26 cellular contexts compared by ENCODE assay signal in the genomic region with DNA sequence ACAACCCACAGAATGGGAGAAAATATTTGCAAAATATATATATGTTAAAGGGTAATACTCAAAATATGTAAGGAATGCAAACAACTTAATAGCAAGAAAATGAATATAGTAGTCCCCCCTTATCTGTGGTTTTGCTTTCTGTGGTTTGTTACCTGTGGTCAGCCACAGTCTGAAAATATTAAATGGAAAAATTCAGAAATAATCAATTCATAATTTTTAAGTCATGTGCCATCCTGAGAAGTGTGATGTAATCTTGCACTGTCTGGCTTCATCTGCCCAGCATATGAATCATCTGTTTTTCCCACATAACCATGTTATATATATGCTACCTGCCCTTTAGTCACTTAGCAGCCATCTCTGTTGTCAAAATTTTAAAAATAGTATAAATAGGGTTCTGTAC. TPM values are rescaled to one million over a fixed set of nuclear protein-coding genes. Genes with fewer than 3 reads are reported as not detected.
A peak's percentile ranks its signal among the peaks of the same experiment; 100 is the strongest.
DNase-seq lines count a peak whose midpoint lies in the region; ATAC-seq, FAIRE-seq and TF ChIP-seq lines count a peak whose summit lies in the region.
"Had no signal": no experiment of that assay in that cellular context is flagged by ENCODE, and none has a peak within 500 bp of the region (broad histone marks: within the 10 kb centered on the region; RNA-seq: fewer than 3 reads in every experiment).

No MANE protein-coding gene starts in this region.

- H3K4me2 ChIP-seq in PC-3 (ENCODE audit: low read length) (peak overlapping the region; percentile 37; the same call in 1 of the 2 replicates), keratinocyte (ENCODE audit: control insufficient read depth, extremely low read depth, insufficient read depth, low read depth, low read length) (peak overlapping the region; percentile 17)

- no peaks in the 10 kb centered on the region for H3K9me2 ChIP-seq in PC-3 (replicated peaks; ENCODE audit: low read length)

- H3K27ac ChIP-seq in PC-3 (ENCODE audit: low read length) (no peak overlapping the region), keratinocyte (ENCODE audit: control insufficient read depth, insufficient read depth, low read length) (peak overlapping the region; percentile 45)
- H3K27ac ChIP-seq: body of pancreas, parathyroid adenoma, sigmoid colon, stomach, upper lobe of right lung had no signal

- intact Hi-C loops in PC-3 (cut with micrococcal nuclease) = no loop called here

- no peaks in the 10 kb centered on the region for H3K9me1 ChIP-seq in keratinocyte (ENCODE audit: control insufficient read depth, extremely low read depth, insufficient read depth, low read length)

- no TSS peak for BruUV-seq in PC-3 (replicated peaks; lab: Mats Ljungman, UMichigan)

- H3K79me2 ChIP-seq in PC-3 (ENCODE audit: low read length) (no peaks in the 10 kb centered on the region), keratinocyte (ENCODE audit: control insufficient read depth, insufficient read depth, low read length) (no peaks in the 10 kb centered on the region)
- H3K79me2 ChIP-seq: parathyroid adenoma had no signal

- H3K36me3 ChIP-seq in PC-3 (ENCODE audit: low read depth, low read length) = no peaks in the 10 kb centered on the region
- no peaks in the 10 kb centered on the region for H3K36me3 ChIP-seq in keratinocyte (ENCODE audit: control insufficient read depth in 2 of 2, extremely low read depth in 1 of 2, insufficient read depth in 2 of 2, low read length in 2 of 2)
- H3K36me3 ChIP-seq: sigmoid colon, stomach, upper lobe of right lung had no signal

- no peak overlapping the region for H3K9ac ChIP-seq in PC-3 (ENCODE audit: low read length)
- H3K9ac ChIP-seq in keratinocyte (ENCODE audit: control insufficient read depth, extremely low read depth, insufficient read depth, low read length) = no peak overlapping the region
- H3K9ac ChIP-seq: parathyroid adenoma had no signal

- dilution Hi-C loops in keratinocyte (cut with MboI; ENCODE audit: extremely low pct_ligation_motif_present, low sequenced_read_pairs) = no loop called here

- TF ChIP-seq CTCF in PC-3 (conservative IDR thresholded peaks at IDR 0.05; ENCODE audit: low read depth, low read length) (no peak), cardiac fibroblast (IDR thresholded peaks at IDR 0.05; ENCODE audit: low read depth, low read length) (no peak), keratinocyte (optimal IDR thresholded peaks at IDR 0.05 in 1 of 3, IDR thresholded peaks at IDR 0.05 in 1 of 3, conservative IDR thresholded peaks at IDR 0.05 in 1 of 3; ENCODE audit: extremely low read depth in 1 of 3, insufficient read depth in 2 of 3, low read length in 3 of 3) (no peak)

- 0 out of 2 replicates have a peak, but pooled peaks cover 3% of the 10 kb centered on the region for H3K9me3 ChIP-seq in PC-3 (ENCODE audit: low read length)
- no peaks in the 10 kb centered on the region for H3K9me3 ChIP-seq in keratinocyte (ENCODE audit: control insufficient read depth, low read depth, low read length)
- H3K9me3 ChIP-seq: body of pancreas, upper lobe of right lung had no signal

- peak; percentile 34 for FAIRE-seq in keratinocyte (lab: Jason Lieb, UNC)
- FAIRE-seq: kidney had no signal

- H3K27me3 ChIP-seq in PC-3 (ENCODE audit: low read length) (no peaks in the 10 kb centered on the region), keratinocyte (ENCODE audit: control insufficient read depth, extremely low read depth, insufficient read depth, low read length) (no peaks in the 10 kb centered on the region)
- H3K27me3 ChIP-seq: body of pancreas, sigmoid colon, upper lobe of right lung had no signal

- H3F3A ChIP-seq in PC-3 (ENCODE audit: low read length, unreplicated experiment) = no peaks in the 10 kb centered on the region

- H2AFZ ChIP-seq in PC-3 (ENCODE audit: low read length) (no peak overlapping the region), keratinocyte (ENCODE audit: control insufficient read depth, low read length) (no peak overlapping the region)
- H2AFZ ChIP-seq: parathyroid adenoma had no signal

- POLR2A ChIA-PET in PC-3 (lab: Charles Lee; ENCODE audit: unreplicated experiment) = no interaction called here

- ATAC-seq in PC-3 (peak; percentile 87), HG03196 (IDR thresholded peaks at IDR 0.05; ENCODE audit: unreplicated experiment) (no peak), HG02981 (IDR thresholded peaks at IDR 0.05; ENCODE audit: unreplicated experiment) (no peak), HG02571 (IDR thresholded peaks at IDR 0.05; ENCODE audit: unreplicated experiment) (no peak)
- ATAC-seq: body of pancreas; naive thymus-derived CD8-positive, alpha-beta T cell; upper lobe of right lung had no signal

- CTCF ChIA-PET in PC-3 (lab: Charles Lee) = no interaction called here

- H4K20me1 ChIP-seq in PC-3 (ENCODE audit: low read length) = no peaks in the 10 kb centered on the region
- no peaks in the 10 kb centered on the region for H4K20me1 ChIP-seq in keratinocyte (ENCODE audit: control insufficient read depth, extremely low read depth, insufficient read depth, low read length)

- DNase-seq in GM03348 (ENCODE audit: low spot score) (peak; percentile 9), PC-3 (peak; percentile 64), cardiac fibroblast (ENCODE audit: low read depth in 2 of 2) (peak; percentile 14 to 64), keratinocyte (ENCODE audit: low read depth, low spot score) (peak; percentile 52)
- DNase-seq: activated CD4-positive, alpha-beta T cell treated with anti-CD3 and anti-CD28 coated beads, Interleukin-2, amount 50 U/mL, for 1 hour; activated CD8-positive, alpha-beta memory T cell treated with anti-CD3 and anti-CD28 coated beads, Interleukin-2, amount 50 U/mL, for 48 hours; AML-193; body of pancreas; dermis blood vessel endothelial cell; H7; KG1; kidney; mesendoderm; naive thymus-derived CD8-positive, alpha-beta T cell; NCI-H1105; NCI-H2081 treated with DMSO at 0.1 percent for 48 hours; NCI-H526; sigmoid colon; stimulated activated CD4-positive, alpha-beta T cell treated with anti-CD3 and anti-CD28 coated beads, Interleukin-1b, Interleukin-23, amount 100 ng/mL, for 48 hours; stomach; upper lobe of right lung had no signal

- H3K4me1 ChIP-seq in PC-3 (ENCODE audit: insufficient read depth, low read length) (peaks cover 23% of the 10 kb centered on the region), keratinocyte (ENCODE audit: control insufficient read depth, extremely low read depth, insufficient read depth, low read length) (peaks cover 19% of the 10 kb centered on the region)
- H3K4me1 ChIP-seq: body of pancreas, parathyroid adenoma, sigmoid colon, stomach, upper lobe of right lung had no signal

- no peak overlapping the region for H3K4me3 ChIP-seq in PC-3 (ENCODE audit: low read length)
- H3K4me3 ChIP-seq in cardiac fibroblast (replicated peaks in 1 of 2; ENCODE audit: low read depth in 2 of 2, low read length in 2 of 2) = no peak overlapping the region
- H3K4me3 ChIP-seq in keratinocyte (ENCODE audit: control insufficient read depth in 2 of 3, extremely low read depth in 1 of 3, insufficient read depth in 2 of 3, low read depth in 1 of 3, low read length in 3 of 3) = no peak overlapping the region
- H3K4me3 ChIP-seq: body of pancreas, sigmoid colon, stomach, upper lobe of right lung had no signal

RNA-seq across cellular contexts. Expression of a gene that starts 11.7 kb away (rescaled TPM):
- not detected in 2 replicates for total RNA-seq in PC-3 (2014; rRNA removed)
- polyA plus RNA-seq in keratinocyte = not detected in 3 replicates
- not detected for polyA plus RNA-seq in keratinocyte (2011; ENCODE audit: low read depth)
- not detected in 2 replicates for polyA plus RNA-seq in keratinocyte (2011; cell fraction: cytosol; rRNA removed)
- polyA plus RNA-seq in keratinocyte (2011; cell fraction: nucleus; rRNA removed) = not detected in 2 replicates
- not detected in 2 replicates for polyA plus RNA-seq in keratinocyte (2012; ENCODE audit: low replicate concordance)
- polyA minus RNA-seq in keratinocyte = not detected in 3 replicates
- not detected for polyA minus RNA-seq in keratinocyte (2011; cell fraction: cytosol; rRNA and poly(A)+ RNA removed)
- polyA minus RNA-seq in keratinocyte (2011; cell fraction: nucleus; rRNA and poly(A)+ RNA removed) = not detected in 2 replicates
- total RNA-seq: dermis blood vessel endothelial cell; kidney; naive thymus-derived CD8-positive, alpha-beta T cell; stomach; upper lobe of right lung had no signal
- polyA plus RNA-seq: esophagus; naive thymus-derived CD8-positive, alpha-beta T cell; sigmoid colon; stomach had no signal

RNA-seq across cellular contexts. Expression of a gene that starts 17.6 kb away (rescaled TPM):
- 6.2 and 7.6 TPM in 2 replicates for total RNA-seq in PC-3 (2014; rRNA removed)
- 2.0 to 4.2 TPM (median 3.9 TPM) in 3 replicates for polyA plus RNA-seq in keratinocyte
- polyA plus RNA-seq in keratinocyte (2011; ENCODE audit: low read depth) = 5.6 TPM
- 0.95 and 2.3 TPM in 2 replicates for polyA plus RNA-seq in keratinocyte (2011; cell fraction: cytosol; rRNA removed)
- polyA plus RNA-seq in keratinocyte (2011; cell fraction: nucleus; rRNA removed) = 6.9 and 10.1 TPM in 2 replicates
- 2.1 and 6.0 TPM in 2 replicates for polyA plus RNA-seq in keratinocyte (2012; ENCODE audit: low replicate concordance)
- polyA minus RNA-seq in keratinocyte = 1.1 to 6.2 TPM (median 3.6 TPM) in 3 replicates
- polyA minus RNA-seq in keratinocyte (2011; cell fraction: cytosol; rRNA and poly(A)+ RNA removed) = 1.2 TPM
- 8.2 and 14.7 TPM in 2 replicates for polyA minus RNA-seq in keratinocyte (2011; cell fraction: nucleus; rRNA and poly(A)+ RNA removed)

Comparison
In these comparisons a context has a peak if more than half of its experiments do, and no peak if none do; other contexts are left out.
1. DNase-seq: peak in every context shown above with its lines; median percentile 64 in PC-3; 52 in keratinocyte; 39 in cardiac fibroblast; 9 in GM03348.